Comparison of ENCODE assay signal across 10 cellular contexts in genomic region chr22:43826142-43827093, GRCh38. TPM values are rescaled to one million over a fixed set of nuclear protein-coding genes. Genes with fewer than 3 reads are reported as not detected.
A peak's percentile ranks its signal among the peaks of the same experiment; 100 is the strongest.
DNase-seq lines count a peak whose midpoint lies in the region; ATAC-seq, FAIRE-seq and TF ChIP-seq lines count a peak whose summit lies in the region.
"Had no signal": no experiment of that assay in that cellular context is flagged by ENCODE, and none has a peak within 500 bp of the region (broad histone marks: within the 10 kb centered on the region; RNA-seq: fewer than 3 reads in every experiment).

No MANE protein-coding gene starts in this region.

- no peak for TF ChIP-seq POLR2A in GM12878 (IDR thresholded peaks at IDR 0.05; ENCODE audit: low read depth, low read length)

- no peak for TF ChIP-seq EP300 in GM12878 (IDR thresholded peaks at IDR 0.05; ENCODE audit: borderline replicate concordance in 1 of 2, control insufficient read depth in 1 of 2, low read depth in 2 of 2, low read length in 2 of 2)

- TF ChIP-seq CTCF in C4-2B (conservative IDR thresholded peaks at IDR 0.05) (peak; percentile 78), GM12878 (IDR thresholded peaks at IDR 0.05 in 2 of 3, conservative IDR thresholded peaks at IDR 0.05 in 1 of 3; ENCODE audit: control insufficient read depth in 2 of 3, extremely low read depth in 1 of 3, insufficient read depth in 1 of 3, low read depth in 3 of 3, low read length in 3 of 3) (peak; percentile 25 to 56 (median 37); a peak in 4 of 6 replicates), Calu3 (IDR thresholded peaks at IDR 0.05; ENCODE audit: unreplicated experiment) (no peak)

- in situ Hi-C loops in GM12878 (cut with MboI), result loop anchor here (10.0 kb wide), 1 partner anchor 432 kb away; no protein-coding TSS in a partner anchor

- H3K36me3 ChIP-seq in GM12878 (ENCODE audit: control insufficient read depth in 2 of 2, insufficient read depth in 2 of 2, low read length in 1 of 2) (no peaks in the 10 kb centered on the region), mesodermal cell (ENCODE audit: control insufficient read depth, insufficient read depth, low read length) (peaks cover 3% of the 10 kb centered on the region)
- H3K36me3 ChIP-seq in CD8-positive, alpha-beta memory T cell (ENCODE audit: insufficient read depth, low read length), result no peaks in the 10 kb centered on the region

- H3K27ac ChIP-seq in C4-2B (no peak overlapping the region), GM12878 (ENCODE audit: control insufficient read depth, insufficient read depth) (no peak overlapping the region), mesodermal cell (ENCODE audit: low read depth, low read length, severe bottlenecking) (peak overlapping the region; percentile 51)
- H3K27ac ChIP-seq in CD8-positive, alpha-beta memory T cell (ENCODE audit: low read depth, low read length), result no peak overlapping the region

- TF ChIP-seq RAD21 in GM12878 (IDR thresholded peaks at IDR 0.05; ENCODE audit: insufficient read depth, low read depth, low read length), result peak; percentile 71

- H3K36me3 Mint-ChIP-seq in T-helper 17 cell (ENCODE audit: low read depth) (no peaks in the 10 kb centered on the region), Calu3 (ENCODE audit: insufficient read depth, unreplicated experiment) (no peaks in the 10 kb centered on the region), immature natural killer cell (no peaks in the 10 kb centered on the region)
- H3K36me3 Mint-ChIP-seq in CD8-positive, alpha-beta memory T cell, result peaks cover 0 to 2% (median 0%) of the 10 kb centered on the region in 3 donors
- H3K36me3 Mint-ChIP-seq: naive B cell had no signal

- DNase-seq in HT1080 (ENCODE audit: low read depth) (peak; percentile 79), GM12878 (ENCODE audit: low read depth, low spot score) (no peak), T-helper 17 cell (no peak), Calu3 (no peak), immature natural killer cell (no peak)
- no peak for DNase-seq in CD8-positive, alpha-beta memory T cell
- DNase-seq: activated CD4-positive, alpha-beta memory T cell treated with anti-CD3 and anti-CD28 coated beads, Interleukin-2, amount 10 ng/mL, durations not matched to agents 7 days and 5 days; naive B cell had no signal

- H3K4me1 Mint-ChIP-seq in T-helper 17 cell (peaks cover 4% of the 10 kb centered on the region), Calu3 (ENCODE audit: low read depth, unreplicated experiment) (peaks cover 11% of the 10 kb centered on the region), immature natural killer cell (no peaks in the 10 kb centered on the region)
- no peaks in the 10 kb centered on the region for H3K4me1 Mint-ChIP-seq in CD8-positive, alpha-beta memory T cell
- H3K4me1 Mint-ChIP-seq: activated CD4-positive, alpha-beta memory T cell treated with anti-CD3 and anti-CD28 coated beads, Interleukin-2, amount 10 ng/mL, durations not matched to agents 7 days and 5 days; naive B cell had no signal

- H3K4me1 ChIP-seq in GM12878 (ENCODE audit: control insufficient read depth, insufficient read depth, low read length), result no peaks in the 10 kb centered on the region
- peaks cover 4% of the 10 kb centered on the region for H3K4me1 ChIP-seq in mesodermal cell (ENCODE audit: control insufficient read depth, insufficient read depth, low read length, poor library complexity, severe bottlenecking)
- no peaks in the 10 kb centered on the region for H3K4me1 ChIP-seq in CD8-positive, alpha-beta memory T cell (ENCODE audit: insufficient read depth, low read length)

- H3K27ac Mint-ChIP-seq in T-helper 17 cell (no peak overlapping the region), Calu3 (ENCODE audit: unreplicated experiment) (no peak overlapping the region), immature natural killer cell (no peak overlapping the region)
- peak overlapping the region in 1 of 8 donors; percentile 57 for H3K27ac Mint-ChIP-seq in CD8-positive, alpha-beta memory T cell
- H3K27ac Mint-ChIP-seq: activated CD4-positive, alpha-beta memory T cell treated with anti-CD3 and anti-CD28 coated beads, Interleukin-2, amount 10 ng/mL, durations not matched to agents 7 days and 5 days had no signal

- H3K27me3 ChIP-seq in GM12878 (replicated peaks in 1 of 2; ENCODE audit: control insufficient read depth in 2 of 2, insufficient read depth in 2 of 2, low read length in 1 of 2), result no peaks in the 10 kb centered on the region; a peak in 1 of 4 replicates
- no peaks in the 10 kb centered on the region for H3K27me3 ChIP-seq in CD8-positive, alpha-beta memory T cell (ENCODE audit: insufficient read depth, low read length, poor library complexity, severe bottlenecking)

- no peaks in the 10 kb centered on the region for H3K9me3 ChIP-seq in GM12878 (replicated peaks; ENCODE audit: control insufficient read depth, insufficient read depth, low read length)
- H3K9me3 ChIP-seq in mesodermal cell (ENCODE audit: control insufficient read depth, low read length), result no peaks in the 10 kb centered on the region
- H3K9me3 ChIP-seq in T-helper 17 cell (ENCODE audit: control insufficient read depth, low read length, poor library complexity, severe bottlenecking), result no peaks in the 10 kb centered on the region
- H3K9me3 ChIP-seq in CD8-positive, alpha-beta memory T cell (ENCODE audit: low read length), result no peaks in the 10 kb centered on the region

- no peaks in the 10 kb centered on the region for H3K79me2 ChIP-seq in GM12878 (ENCODE audit: control insufficient read depth, insufficient read depth, low read length)

- H3K4me3 Mint-ChIP-seq in T-helper 17 cell (no peak overlapping the region), Calu3 (ENCODE audit: low read depth, unreplicated experiment) (no peak overlapping the region), immature natural killer cell (no peak overlapping the region)
- H3K4me3 Mint-ChIP-seq in CD8-positive, alpha-beta memory T cell, result no peak overlapping the region
- H3K4me3 Mint-ChIP-seq: activated CD4-positive, alpha-beta memory T cell treated with anti-CD3 and anti-CD28 coated beads, Interleukin-2, amount 10 ng/mL, durations not matched to agents 7 days and 5 days; naive B cell had no signal

- RAD21 ChIA-PET in GM12878 (lab: Charles Lee; ENCODE audit: unreplicated experiment), result interaction anchor here (1.2 to 2.0 kb wide), 2 partner anchors 78 to 81 kb away, joined by 3 to 5 read pairs; no protein-coding TSS in a partner anchor

- no peak overlapping the region for H3K4me3 ChIP-seq in GM12878
- no peak overlapping the region for H3K4me3 ChIP-seq in mesodermal cell (ENCODE audit: extremely low read depth, insufficient read depth, low read length, poor library complexity, severe bottlenecking)
- H3K4me3 ChIP-seq in CD8-positive, alpha-beta memory T cell (ENCODE audit: low read length), result no peak overlapping the region

- ATAC-seq in GM12878 (peak; percentile 34; the same call in 1 of the 3 replicates), T-helper 17 cell (no peak)

- WGBS in GM12878 (ENCODE audit: insufficient coverage, insufficient replicate concordance, low lambda C conversion rate, missing lambda C conversion rate), result 20% methylated on average over 19 of the region's 19 CpGs
- 82 to 84% methylated on average over 13 to 16 of the region's 19 CpGs for WGBS in mesodermal cell (ENCODE audit: insufficient coverage in 2 of 2), 2 experiments

- H3K27me3 Mint-ChIP-seq in T-helper 17 cell (peaks cover 77% of the 10 kb centered on the region), Calu3 (ENCODE audit: unreplicated experiment) (peaks cover 3% of the 10 kb centered on the region), immature natural killer cell (ENCODE audit: low read depth in 3 of 3) (peaks cover 0 to 11% (median 4%) of the 10 kb centered on the region in 3 donors)
- H3K27me3 Mint-ChIP-seq in CD8-positive, alpha-beta memory T cell, result peaks cover 8 to 48% of the 10 kb centered on the region in 2 donors

- no peak overlapping the region for H3K9ac ChIP-seq in GM12878 (ENCODE audit: control insufficient read depth, insufficient read depth, low read length)

- no peaks in the 10 kb centered on the region for H3K9me3 Mint-ChIP-seq in Calu3 (ENCODE audit: low read depth, unreplicated experiment)
- H3K9me3 Mint-ChIP-seq in immature natural killer cell, result no peaks in the 10 kb centered on the region
- no peaks in the 10 kb centered on the region for H3K9me3 Mint-ChIP-seq in CD8-positive, alpha-beta memory T cell
- H3K9me3 Mint-ChIP-seq: activated CD4-positive, alpha-beta memory T cell treated with anti-CD3 and anti-CD28 coated beads, Interleukin-2, amount 10 ng/mL, durations not matched to agents 7 days and 5 days; naive B cell had no signal

- SMC1A ChIA-PET in GM12878 (lab: Charles Lee; ENCODE audit: uncharacterized antibody, unreplicated experiment), result interaction anchor here (1.0 to 2.2 kb wide), 4 partner anchors 9 to 437 kb away, joined by 3 to 6 read pairs (median 4); no protein-coding TSS in a partner anchor

- no peak overlapping the region for H3K4me2 ChIP-seq in GM12878 (ENCODE audit: control insufficient read depth, insufficient read depth)

- FAIRE-seq in GM12878 (lab: Jason Lieb, UNC), result no peak

- CTCF ChIA-PET in GM12878 (lab: Yijun Ruan, JAX) (interaction anchor here (0.5 to 1.6 kb wide), 9 partner anchors 30 to 439 kb away, joined by 3 to 7 read pairs (median 3); no protein-coding TSS in a partner anchor), Calu3 (lab: Charles Lee) (interaction anchor here (0.5 to 1.0 kb wide), 3 partner anchors 9 to 824 kb away, joined by 3 to 6 read pairs (median 3); no protein-coding TSS in a partner anchor)
- CTCF ChIA-PET in CD8-positive, alpha-beta memory T cell (lab: Charles Lee), result no interaction called here

- no peak overlapping the region for H2AFZ ChIP-seq in GM12878 (ENCODE audit: control insufficient read depth, low read depth, low read length)

- no peaks in the 10 kb centered on the region for H4K20me1 ChIP-seq in GM12878 (ENCODE audit: control insufficient read depth, insufficient read depth)

- BruUV-seq in GM12878 (replicated peaks; lab: Mats Ljungman, UMichigan), result no TSS peak
- no TSS peak for BruUV-seq in Calu3 (replicated peaks; lab: Mats Ljungman, UMichigan)

- POLR2A ChIA-PET in GM12878 (lab: Charles Lee), result interaction anchor here (0.5 kb wide), 1 partner anchor 14 kb away, joined by 3 read pairs; the partner anchor contains the start of gene EFCAB6
- POLR2A ChIA-PET in CD8-positive, alpha-beta memory T cell (lab: Charles Lee), result no interaction called here

- intact Hi-C loops in GM12878 (cut with micrococcal nuclease; ENCODE audit: unreplicated experiment) (loop anchor here (2.0 to 5.0 kb wide), 2 partner anchors 74 to 438 kb away; no protein-coding TSS in a partner anchor), Calu3 (cut with micrococcal nuclease; ENCODE audit: unreplicated experiment) (no loop called here)

RNA-seq across cellular contexts. Expression of gene EFCAB6, which starts 14.3 kb away (rescaled TPM):
- not detected in 2 replicates for total RNA-seq in HT1080 (2014; rRNA removed; shearing (Covaris generic))
- polyA plus RNA-seq in HT1080 (2015; cell fraction: cytosol; rRNA removed), result 0.03 and 0.29 TPM in 2 replicates
- polyA plus RNA-seq in HT1080 (2015; cell fraction: nucleus; rRNA removed), result 0.33 TPM in 1 of 2 replicates, not detected in the other
- 2.5 and 4.1 TPM in 2 replicates for total RNA-seq in GM12878 (2013; cell fraction: nucleolus; rRNA removed)
- total RNA-seq in GM12878 (2014; rRNA removed), result 0.05 and 0.06 TPM in 2 replicates
- total RNA-seq in GM12878 (2014; rRNA removed; fragmentation: Illumina TruSeq; extraction: Trizol), result 0.13 and 0.18 TPM in 2 replicates
- total RNA-seq in GM12878 (2021), result 0.16 and 0.36 TPM in 2 replicates
- polyA plus RNA-seq in GM12878 (2011; ENCODE audit: low read depth), result not detected
- 0.42 and 0.92 TPM in 2 replicates for polyA plus RNA-seq in GM12878 (2011; rRNA removed)
- 0.15 and 0.16 TPM in 2 replicates for polyA plus RNA-seq in GM12878 (2011; cell fraction: cytosol; rRNA removed)
- 0.42 and 0.54 TPM in 2 replicates for polyA plus RNA-seq in GM12878 (2011; cell fraction: nucleus; rRNA removed)
- polyA plus RNA-seq in GM12878 (2012), result 0.12 and 0.13 TPM in 2 replicates
- 0.25 and 0.35 TPM in 2 replicates for polyA plus RNA-seq in GM12878 (2014; fragmentation: Illumina TruSeq; extraction: Trizol)
- under 1 TPM; 0.05 to 0.08 TPM for polyA plus RNA-seq in GM12878 (2014; fragmentation: Nextera tagmentation; extraction: Ambion mirVana)
- polyA plus RNA-seq in GM12878 (2014; rRNA removed), result 0.10 and 0.33 TPM in 2 replicates
- under 1 TPM; 0.30 to 0.42 TPM for polyA plus RNA-seq in GM12878 (2016; fragmentation: Nextera tagmentation; extraction: Ambion mirVana)
- polyA minus RNA-seq in GM12878 (2011; rRNA and poly(A)+ RNA removed), result 0.21 and 0.44 TPM in 2 replicates
- polyA minus RNA-seq in GM12878 (2011; cell fraction: cytosol; rRNA and poly(A)+ RNA removed), result 0.62 TPM in 1 of 2 replicates, not detected in the other
- polyA minus RNA-seq in GM12878 (2011; cell fraction: nucleus; rRNA and poly(A)+ RNA removed), result 0.86 and 1.1 TPM in 2 replicates
- 0.33 TPM for polyA plus RNA-seq in mesodermal cell (2013, experiment 1 of 2)
- polyA plus RNA-seq in mesodermal cell (2013, experiment 2 of 2), result 0.91 TPM
- under 1 TPM in 1 of 2 donors, not detected in 1; 0.16 TPM for total RNA-seq in T-helper 17 cell
- total RNA-seq in Calu3 (2022), result 2.2 and 2.3 TPM in 2 replicates
- polyA plus RNA-seq in immature natural killer cell, result under 1 TPM in 2 of 3 donors, not detected in 1; 0.04 to 0.18 TPM
- total RNA-seq in CD8-positive, alpha-beta memory T cell, result under 1 TPM; 0.64 to 0.72 TPM
- polyA plus RNA-seq in CD8-positive, alpha-beta memory T cell, result 0.22 TPM

RNA-seq across cellular contexts. Expression of gene SULT4A1, which starts 35.9 kb away (rescaled TPM):
- total RNA-seq in HT1080 (2014; rRNA removed; shearing (Covaris generic)), result 0.26 and 0.33 TPM in 2 replicates
- polyA plus RNA-seq in HT1080 (2015; cell fraction: cytosol; rRNA removed), result 0.33 and 0.66 TPM in 2 replicates
- 3.5 and 4.2 TPM in 2 replicates for polyA plus RNA-seq in HT1080 (2015; cell fraction: nucleus; rRNA removed)
- not detected in 2 replicates for total RNA-seq in GM12878 (2013; cell fraction: nucleolus; rRNA removed)
- not detected in 2 replicates for total RNA-seq in GM12878 (2014; rRNA removed)
- not detected in 2 replicates for total RNA-seq in GM12878 (2014; rRNA removed; fragmentation: Illumina TruSeq; extraction: Trizol)
- total RNA-seq in GM12878 (2021), result not detected in 2 replicates
- not detected for polyA plus RNA-seq in GM12878 (2011; ENCODE audit: low read depth)
- not detected in 2 replicates for polyA plus RNA-seq in GM12878 (2011; rRNA removed)
- 0.03 TPM in 1 of 2 replicates, not detected in the other for polyA plus RNA-seq in GM12878 (2011; cell fraction: cytosol; rRNA removed)
- polyA plus RNA-seq in GM12878 (2011; cell fraction: nucleus; rRNA removed), result not detected in 2 replicates
- 0.06 TPM in 1 of 2 replicates, not detected in the other for polyA plus RNA-seq in GM12878 (2012)
- polyA plus RNA-seq in GM12878 (2014; fragmentation: Illumina TruSeq; extraction: Trizol), result not detected in 2 replicates
- polyA plus RNA-seq in GM12878 (2014; fragmentation: Nextera tagmentation; extraction: Ambion mirVana), result not detected
- not detected in 2 replicates for polyA plus RNA-seq in GM12878 (2014; rRNA removed)
- polyA plus RNA-seq in GM12878 (2016; fragmentation: Nextera tagmentation; extraction: Ambion mirVana), result not detected
- polyA minus RNA-seq in GM12878 (2011; rRNA and poly(A)+ RNA removed), result not detected in 2 replicates
- not detected in 2 replicates for polyA minus RNA-seq in GM12878 (2011; cell fraction: cytosol; rRNA and poly(A)+ RNA removed)
- polyA minus RNA-seq in GM12878 (2011; cell fraction: nucleus; rRNA and poly(A)+ RNA removed), result not detected in 2 replicates
- polyA plus RNA-seq in mesodermal cell (2013, experiment 1 of 2), result 8.1 TPM
- polyA plus RNA-seq in mesodermal cell (2013, experiment 2 of 2), result 5.4 TPM
- total RNA-seq in T-helper 17 cell, result not detected
- total RNA-seq in Calu3 (2022), result 7.9 and 9.1 TPM in 2 replicates
- polyA plus RNA-seq in immature natural killer cell, result not detected
- total RNA-seq in CD8-positive, alpha-beta memory T cell, result not detected
- not detected for polyA plus RNA-seq in CD8-positive, alpha-beta memory T cell
- total RNA-seq: activated CD4-positive, alpha-beta memory T cell treated with anti-CD3 and anti-CD28 coated beads, Interleukin-2, amount 10 ng/mL, durations not matched to agents 7 days and 5 days had no signal
